ENCODE assay signal across 8 cellular contexts in genomic region chr2:113910110-113910717, GRCh38. TPM values are rescaled to one million over a fixed set of nuclear protein-coding genes. Genes with fewer than 3 reads are reported as not detected.
A peak's percentile ranks its signal among the peaks of the same experiment; 100 is the strongest.
DNase-seq lines count a peak whose midpoint lies in the region; ATAC-seq, FAIRE-seq and TF ChIP-seq lines count a peak whose summit lies in the region.

No MANE protein-coding gene starts in this region.

- no peak overlapping the region for H3K27ac ChIP-seq in CD8-positive, alpha-beta T cell (ENCODE audit: low read depth, low read length)
- H3K27ac ChIP-seq in small intestine (ENCODE audit: low read depth in 1 of 2, low read length in 1 of 2) (no peak overlapping the region), suprapubic skin (no peak overlapping the region)

- POLR2A ChIA-PET in CD8-positive, alpha-beta T cell (lab: Charles Lee): no interaction called here

- peaks cover 46% of the 10 kb centered on the region for H3K4me1 ChIP-seq in CD8-positive, alpha-beta T cell (ENCODE audit: insufficient read depth, low read length)
- H3K4me1 ChIP-seq in small intestine (ENCODE audit: control insufficient read depth in 2 of 2, insufficient read depth in 1 of 2, low read depth in 1 of 2, low read length in 1 of 2) (peaks cover 6 to 14% of the 10 kb centered on the region in 2 donors), suprapubic skin (peaks cover 12% of the 10 kb centered on the region)

- intact Hi-C loops in CD8-positive, alpha-beta T cell (cut with DNase I, micrococcal nuclease): loop anchor here in 1 of 2 experiments (1.0 kb wide), 1 partner anchor 21 kb away; no protein-coding TSS in a partner anchor

- peaks cover 43% of the 10 kb centered on the region for H3K36me3 Mint-ChIP-seq in CD8-positive, alpha-beta T cell
- peaks cover 6% of the 10 kb centered on the region for H3K36me3 Mint-ChIP-seq in IgD-negative memory B cell
- peaks cover 24% of the 10 kb centered on the region for H3K36me3 Mint-ChIP-seq in activated naive CD4-positive, alpha-beta T cell treated with anti-CD3 and anti-CD28 coated beads, Interleukin-2, amount 50 U/mL, for 24 hours

- peaks cover 5% of the 10 kb centered on the region for H3K36me3 ChIP-seq in CD8-positive, alpha-beta T cell (ENCODE audit: insufficient read depth, low read length)
- peaks cover 2 to 4% of the 10 kb centered on the region in 2 donors for H3K36me3 ChIP-seq in small intestine (ENCODE audit: control insufficient read depth in 2 of 2, insufficient read depth in 2 of 2, low read length in 2 of 2)
- peaks cover 2% of the 10 kb centered on the region for H3K36me3 ChIP-seq in suprapubic skin

- TF ChIP-seq POLR2A in suprapubic skin (IDR thresholded peaks at IDR 0.05): no peak

- H3K9me3 Mint-ChIP-seq in CD8-positive, alpha-beta T cell: no peaks in the 10 kb centered on the region
- H3K9me3 Mint-ChIP-seq in IgD-negative memory B cell: peaks cover 0 to 1% (median 0%) of the 10 kb centered on the region in 3 donors
- no peaks in the 10 kb centered on the region for H3K9me3 Mint-ChIP-seq in activated naive CD4-positive, alpha-beta T cell treated with anti-CD3 and anti-CD28 coated beads, Interleukin-2, amount 50 U/mL, for 24 hours

- ATAC-seq in CD8-positive, alpha-beta T cell: peak; percentile 84
- no peak for ATAC-seq in HG02642 (IDR thresholded peaks at IDR 0.05; ENCODE audit: poor library complexity, unreplicated experiment)

- peak overlapping the region; percentile 60 for H3K4me3 Mint-ChIP-seq in CD8-positive, alpha-beta T cell
- H3K4me3 Mint-ChIP-seq in IgD-negative memory B cell: peak overlapping the region in 2 of 4 donors; percentile 63 to 89
- peak overlapping the region; percentile 65 for H3K4me3 Mint-ChIP-seq in activated naive CD4-positive, alpha-beta T cell treated with anti-CD3 and anti-CD28 coated beads, Interleukin-2, amount 50 U/mL, for 24 hours

- TF ChIP-seq EP300 in suprapubic skin (IDR thresholded peaks at IDR 0.05): no peak

- FAIRE-seq in small intestine (lab: Jason Lieb, UNC): no peak

- no peaks in the 10 kb centered on the region for H3K27me3 ChIP-seq in CD8-positive, alpha-beta T cell (ENCODE audit: insufficient read depth, low read length)
- H3K27me3 ChIP-seq in small intestine (ENCODE audit: control insufficient read depth in 2 of 2, insufficient read depth in 2 of 2, low read length in 2 of 2): no peaks in the 10 kb centered on the region
- no peaks in the 10 kb centered on the region for H3K27me3 ChIP-seq in suprapubic skin

- peak in 5 of 7 experiments; percentile 25 to 69 (median 67) for DNase-seq in CD8-positive, alpha-beta T cell
- DNase-seq in small intestine: peak; percentile 35
- DNase-seq in NCI-H2029 (lab: John Stamatoyannopoulos, UW): no peak
- DNase-seq in middle frontal gyrus (ENCODE audit: extremely low spot score, low spot score): no peak
- no peak for DNase-seq in suprapubic skin (ENCODE audit: low spot score in 2 of 2)

- H3K27me3 Mint-ChIP-seq in CD8-positive, alpha-beta T cell (ENCODE audit: low read depth): no peaks in the 10 kb centered on the region
- no peaks in the 10 kb centered on the region for H3K27me3 Mint-ChIP-seq in IgD-negative memory B cell
- H3K27me3 Mint-ChIP-seq in activated naive CD4-positive, alpha-beta T cell treated with anti-CD3 and anti-CD28 coated beads, Interleukin-2, amount 50 U/mL, for 24 hours: no peaks in the 10 kb centered on the region

- H3K4me1 Mint-ChIP-seq in CD8-positive, alpha-beta T cell (ENCODE audit: low read depth): peaks cover 79% of the 10 kb centered on the region
- H3K4me1 Mint-ChIP-seq in IgD-negative memory B cell: peaks cover 43 to 58% (median 49%) of the 10 kb centered on the region in 3 donors
- H3K4me1 Mint-ChIP-seq in activated naive CD4-positive, alpha-beta T cell treated with anti-CD3 and anti-CD28 coated beads, Interleukin-2, amount 50 U/mL, for 24 hours: peaks cover 89% of the 10 kb centered on the region

- no peak overlapping the region for H3K4me3 ChIP-seq in CD8-positive, alpha-beta T cell (ENCODE audit: low read depth, low read length)
- H3K4me3 ChIP-seq in small intestine (ENCODE audit: low read depth in 1 of 2, low read length in 2 of 2): no peak overlapping the region
- H3K4me3 ChIP-seq in suprapubic skin: no peak overlapping the region

- peak overlapping the region; percentile 62 for H3K27ac Mint-ChIP-seq in CD8-positive, alpha-beta T cell
- H3K27ac Mint-ChIP-seq in IgD-negative memory B cell: peak overlapping the region; percentile 23 to 77 (median 72)
- H3K27ac Mint-ChIP-seq in activated naive CD4-positive, alpha-beta T cell treated with anti-CD3 and anti-CD28 coated beads, Interleukin-2, amount 50 U/mL, for 24 hours: peak overlapping the region; percentile 77

- WGBS in small intestine, 3 donors: 75 to 89% (median 84%) methylated on average over 5 of the region's 5 CpGs
- WGBS in suprapubic skin: 86% methylated on average over 5 of the region's 5 CpGs

- no peak for TF ChIP-seq CTCF in CD8-positive, alpha-beta T cell (IDR thresholded peaks at IDR 0.05)
- no peak for TF ChIP-seq CTCF in suprapubic skin (IDR thresholded peaks at IDR 0.05)

- no peaks in the 10 kb centered on the region for H3K9me3 ChIP-seq in CD8-positive, alpha-beta T cell (ENCODE audit: low read length)
- H3K9me3 ChIP-seq in small intestine (ENCODE audit: control insufficient read depth, low read depth) (no peaks in the 10 kb centered on the region), suprapubic skin (no peaks in the 10 kb centered on the region)

- CTCF ChIA-PET in CD8-positive, alpha-beta T cell (lab: Charles Lee): no interaction called here

RNA-seq across cellular contexts. Expression of gene ACTR3, which starts 20.3 kb away (rescaled TPM):
- total RNA-seq in CD8-positive, alpha-beta T cell: 100 to 1,000 TPM; 121 to 122 TPM
- polyA plus RNA-seq in IgD-negative memory B cell (432 TPM), small intestine (10 to 100 TPM; 78.9 to 97.6 (median 93.3) TPM)
- total RNA-seq in suprapubic skin: 100 to 1,000 TPM in 3 of 4 donors, 10 to 100 TPM in 1; 94.6 to 127 (median 115) TPM

Comparison
In these comparisons a context has a peak if more than half of its experiments do, and no peak if none do; other contexts are left out.
1. DNase-seq: peak in CD8-positive, alpha-beta T cell (5 of 7) and small intestine (single experiment); none in NCI-H2029 (single experiment), middle frontal gyrus (single experiment) and suprapubic skin (0 of 2).
2. Peak in every context shown above with its lines, with median percentiles within 50 percentile points of each other: H3K27ac Mint-ChIP-seq.